8 cellular contexts compared by ENCODE assay signal in the genomic region with DNA sequence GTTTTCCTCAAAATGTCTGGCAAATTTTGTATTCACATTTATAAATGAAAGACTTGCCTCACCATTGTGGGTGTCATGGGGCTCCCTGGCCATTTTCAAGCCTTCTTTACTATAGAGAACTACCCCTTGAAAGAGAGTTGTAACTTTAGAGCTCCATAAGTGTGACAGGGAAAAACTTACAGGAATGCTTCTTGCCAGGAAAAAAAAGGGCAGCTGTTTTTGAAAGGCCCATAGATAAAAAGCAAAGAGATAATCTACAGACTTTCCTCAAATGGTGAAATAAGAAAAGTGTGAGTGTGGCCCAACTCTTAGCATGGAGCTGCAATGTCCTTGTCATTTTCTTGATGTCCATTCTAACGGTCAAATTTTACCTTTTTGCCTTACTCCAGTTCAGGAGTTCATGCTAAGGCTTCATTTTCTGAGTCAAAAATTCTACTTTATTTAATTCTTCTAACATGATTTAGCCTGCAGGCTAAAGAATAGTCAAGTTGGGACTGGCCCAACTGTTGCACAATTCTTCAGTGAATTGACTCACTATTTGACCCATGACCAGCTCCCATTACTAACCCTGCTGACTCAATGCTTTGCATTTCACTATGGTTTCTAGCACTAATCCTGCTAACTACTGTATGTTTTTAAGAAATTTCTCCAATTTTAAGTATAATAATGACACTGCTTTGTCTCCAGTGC. TPM values are rescaled to one million over a fixed set of nuclear protein-coding genes. Genes with fewer than 3 reads are reported as not detected.
DNase-seq lines count a peak whose midpoint lies in the region; ATAC-seq and TF ChIP-seq lines count a peak whose summit lies in the region.

No MANE protein-coding gene starts in this region.

- WGBS in mesendoderm (ENCODE audit: extremely low coverage, insufficient coverage, low lambda C conversion rate) = no CpG with 5 or more reads among the region's 1 CpG

- H3K27ac Mint-ChIP-seq in chondrocyte (ENCODE audit: unreplicated experiment) = peak overlapping the region; percentile 89

- H3K36me3 ChIP-seq in mesendoderm (ENCODE audit: control insufficient read depth, insufficient read depth, low read length) = no peaks in the 10 kb centered on the region

- H3K9me3 Mint-ChIP-seq in chondrocyte (ENCODE audit: low read depth) = no peaks in the 10 kb centered on the region

- no peak overlapping the region for H3K23ac ChIP-seq in mesendoderm (ENCODE audit: low read length)

- no peaks in the 10 kb centered on the region for H3K27me3 Mint-ChIP-seq in chondrocyte (ENCODE audit: low read depth)

- H3K18ac ChIP-seq in mesendoderm (ENCODE audit: low read length) = no peak overlapping the region

- H3K4me3 ChIP-seq in mesendoderm (ENCODE audit: low read length) = no peak overlapping the region

- no peak overlapping the region for H3K4me2 ChIP-seq in mesendoderm (ENCODE audit: low read length)

- H2BK15ac ChIP-seq in mesendoderm (replicated peaks; ENCODE audit: low read depth) = no peak overlapping the region

- TF ChIP-seq EP300 in Ishikawa (IDR thresholded peaks at IDR 0.05; ENCODE audit: borderline replicate concordance) = peak; percentile 37; the same call in 1 of the 2 replicates

- H3K4me1 ChIP-seq in mesendoderm (ENCODE audit: control insufficient read depth, low read depth, low read length) = no peaks in the 10 kb centered on the region

- H2BK5ac ChIP-seq in mesendoderm (ENCODE audit: low read length) = no peak overlapping the region

- no peak for ATAC-seq in HG02759 (IDR thresholded peaks at IDR 0.05; ENCODE audit: unreplicated experiment)

- H3K79me1 ChIP-seq in mesendoderm (ENCODE audit: low read length) = no peaks in the 10 kb centered on the region

- H3K36me3 Mint-ChIP-seq in chondrocyte (ENCODE audit: low read depth) = no peaks in the 10 kb centered on the region

- no peak overlapping the region for H2AK5ac ChIP-seq in mesendoderm (ENCODE audit: low read length)

- no peak for TF ChIP-seq CTCF in chondrocyte (IDR thresholded peaks at IDR 0.05)

- no peak overlapping the region for H3K56ac ChIP-seq in mesendoderm (ENCODE audit: low read length)

- no peak overlapping the region for H3K4ac ChIP-seq in mesendoderm (ENCODE audit: low read depth, low read length)

- no peaks in the 10 kb centered on the region for H3K27me3 ChIP-seq in mesendoderm (ENCODE audit: insufficient read depth, low read length, poor library complexity)

- H3K4me1 Mint-ChIP-seq in chondrocyte (ENCODE audit: low read depth) = peaks cover 37% of the 10 kb centered on the region

- H4K5ac ChIP-seq in mesendoderm (ENCODE audit: low read length) = no peak overlapping the region

- no peak overlapping the region for H2BK120ac ChIP-seq in mesendoderm (ENCODE audit: low read depth, low read length)

- no peak overlapping the region for H4K8ac ChIP-seq in mesendoderm (ENCODE audit: low read depth, low read length)

- DNase-seq in AG08396 (ENCODE audit: low spot score) = peak; percentile 72
- DNase-seq in chondrocyte (ENCODE audit: low spot score) = no peak
- peak; percentile 59 for DNase-seq in mesendoderm
- no peak for DNase-seq in stimulated activated CD4-positive, alpha-beta T cell treated with anti-CD3 and anti-CD28 coated beads, Interleukin-15, amount 100 ng/mL, for 24 hours
- no peak for DNase-seq in globus pallidus (ENCODE audit: low spot score)
- DNase-seq in inferior parietal cortex (ENCODE audit: extremely low spot score) = no peak

- TF ChIP-seq RAD21 in Ishikawa (IDR thresholded peaks at IDR 0.05; ENCODE audit: low read depth) = no peak

- no peak overlapping the region for H3K9ac ChIP-seq in mesendoderm (ENCODE audit: low read length)

- H3K4me3 Mint-ChIP-seq in chondrocyte (ENCODE audit: unreplicated experiment) = no peak overlapping the region

- H3K27ac ChIP-seq in mesendoderm (ENCODE audit: low read depth, low read length) = no peak overlapping the region

- H3K79me2 ChIP-seq in mesendoderm (ENCODE audit: control insufficient read depth, insufficient read depth, low read length) = no peaks in the 10 kb centered on the region

TF ChIP-seq in Ishikawa, 13 proteins besides CTCF, POLR2A, EP300 and RAD21:
- TF ChIP-seq YY1 (IDR thresholded peaks at IDR 0.05; ENCODE audit: low read depth) (no peak), TAF1 (IDR thresholded peaks at IDR 0.05; ENCODE audit: low read depth) (no peak), TEAD4 (IDR thresholded peaks at IDR 0.05) (no peak), EGR1 (IDR thresholded peaks at IDR 0.05) (no peak), TCF12 (IDR thresholded peaks at IDR 0.05; ENCODE audit: low read depth) (no peak), FOXM1 (IDR thresholded peaks at IDR 0.05; ENCODE audit: borderline replicate concordance, low read depth) (no peak), CEBPB (IDR thresholded peaks at IDR 0.05) (peak; percentile 99), USF1 (IDR thresholded peaks at IDR 0.05) (no peak), NFIC (IDR thresholded peaks at IDR 0.05) (peak; percentile 68), ZBTB7A (IDR thresholded peaks at IDR 0.05; ENCODE audit: low read depth) (no peak), CREB1 (IDR thresholded peaks at IDR 0.05; ENCODE audit: low read depth) (no peak)
- TF ChIP-seq, protein P1, sequence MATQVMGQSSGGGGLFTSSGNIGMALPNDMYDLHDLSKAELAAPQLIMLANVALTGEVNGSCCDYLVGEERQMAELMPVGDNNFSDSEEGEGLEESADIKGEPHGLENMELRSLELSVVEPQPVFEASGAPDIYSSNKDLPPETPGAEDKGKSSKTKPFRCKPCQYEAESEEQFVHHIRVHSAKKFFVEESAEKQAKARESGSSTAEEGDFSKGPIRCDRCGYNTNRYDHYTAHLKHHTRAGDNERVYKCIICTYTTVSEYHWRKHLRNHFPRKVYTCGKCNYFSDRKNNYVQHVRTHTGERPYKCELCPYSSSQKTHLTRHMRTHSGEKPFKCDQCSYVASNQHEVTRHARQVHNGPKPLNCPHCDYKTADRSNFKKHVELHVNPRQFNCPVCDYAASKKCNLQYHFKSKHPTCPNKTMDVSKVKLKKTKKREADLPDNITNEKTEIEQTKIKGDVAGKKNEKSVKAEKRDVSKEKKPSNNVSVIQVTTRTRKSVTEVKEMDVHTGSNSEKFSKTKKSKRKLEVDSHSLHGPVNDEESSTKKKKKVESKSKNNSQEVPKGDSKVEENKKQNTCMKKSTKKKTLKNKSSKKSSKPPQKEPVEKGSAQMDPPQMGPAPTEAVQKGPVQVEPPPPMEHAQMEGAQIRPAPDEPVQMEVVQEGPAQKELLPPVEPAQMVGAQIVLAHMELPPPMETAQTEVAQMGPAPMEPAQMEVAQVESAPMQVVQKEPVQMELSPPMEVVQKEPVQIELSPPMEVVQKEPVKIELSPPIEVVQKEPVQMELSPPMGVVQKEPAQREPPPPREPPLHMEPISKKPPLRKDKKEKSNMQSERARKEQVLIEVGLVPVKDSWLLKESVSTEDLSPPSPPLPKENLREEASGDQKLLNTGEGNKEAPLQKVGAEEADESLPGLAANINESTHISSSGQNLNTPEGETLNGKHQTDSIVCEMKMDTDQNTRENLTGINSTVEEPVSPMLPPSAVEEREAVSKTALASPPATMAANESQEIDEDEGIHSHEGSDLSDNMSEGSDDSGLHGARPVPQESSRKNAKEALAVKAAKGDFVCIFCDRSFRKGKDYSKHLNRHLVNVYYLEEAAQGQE (IDR thresholded peaks at IDR 0.05; ENCODE audit: low read depth) = no peak
- TF ChIP-seq, protein P2, sequence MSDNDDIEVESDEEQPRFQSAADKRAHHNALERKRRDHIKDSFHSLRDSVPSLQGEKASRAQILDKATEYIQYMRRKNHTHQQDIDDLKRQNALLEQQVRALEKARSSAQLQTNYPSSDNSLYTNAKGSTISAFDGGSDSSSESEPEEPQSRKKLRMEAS (IDR thresholded peaks at IDR 0.05) = no peak; the same call in 1 of the 2 replicates

RNA-seq across cellular contexts. Expression of gene SGCE, which starts 41.2 kb away (rescaled TPM):
- total RNA-seq in chondrocyte = 61.1 to 76.8 TPM (median 72.3 TPM) in 3 replicates
- 19.7 TPM for polyA plus RNA-seq in mesendoderm (2013, experiment 1 of 2)
- polyA plus RNA-seq in mesendoderm (2013, experiment 2 of 2) = 20.6 TPM

Comparison
In these comparisons a context has a peak if more than half of its experiments do, and no peak if none do; other contexts are left out.
1. DNase-seq: peak in AG08396 (single experiment) and mesendoderm (single experiment); none in chondrocyte (single experiment), stimulated activated CD4-positive, alpha-beta T cell treated with anti-CD3 and anti-CD28 coated beads, Interleukin-15, amount 100 ng/mL, for 24 hours (single experiment), globus pallidus (single experiment) and inferior parietal cortex (single experiment).